ENCODE assay signal across 28 cellular contexts in the genomic region with DNA sequence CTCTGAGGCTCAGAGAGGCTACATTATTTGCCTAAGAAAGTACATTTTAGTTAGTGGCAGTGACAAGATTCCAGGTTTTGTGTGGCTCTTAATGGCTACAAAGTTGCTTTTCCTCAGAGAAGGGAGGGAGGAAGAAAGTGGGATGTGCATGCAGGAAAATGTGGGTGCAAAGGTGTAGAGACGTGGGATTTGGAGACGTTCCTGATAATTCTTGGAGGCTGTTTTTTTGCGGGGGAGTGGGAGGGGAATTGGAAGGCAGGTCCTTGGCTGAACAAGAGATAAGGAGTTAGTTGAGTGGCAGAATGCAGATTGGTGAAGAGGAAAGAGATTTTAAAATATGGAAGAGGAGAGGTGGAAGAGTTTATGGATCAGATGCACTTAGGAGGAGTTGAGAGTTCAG.
"Had no signal": no experiment of that assay in that cellular context is flagged by ENCODE, and none has a peak within 500 bp of the region (broad histone marks: within the 10 kb centered on the region; RNA-seq: fewer than 3 reads in every experiment).

No MANE protein-coding gene starts in this region.

- DNase-seq: stimulated activated CD4-positive, alpha-beta T cell treated with anti-CD3 and anti-CD28 coated beads, Interleukin-2, amount 100 ng/mL, for 48 hours; stimulated activated CD4-positive, alpha-beta T cell treated with anti-CD3 and anti-CD28 coated beads, Interleukin-4, amount 100 ng/mL, for 1 hour; stimulated activated CD4-positive, alpha-beta T cell treated with anti-CD3 and anti-CD28 coated beads, Interleukin-4, amount 100 ng/mL, for 24 hours; stimulated activated CD4-positive, alpha-beta T cell treated with anti-CD3 and anti-CD28 coated beads, Interleukin-4, amount 100 ng/mL, for 4 hours; stimulated activated CD8-positive, alpha-beta memory T cell treated with anti-CD3 and anti-CD28 coated beads, Interleukin-4, amount 100 ng/mL, for 48 hours; stimulated activated naive B cell treated with anti-CD40 and anti-IgM and Interleukin-4, amounts not matched to agents 10 μg/mL and 1 μg/mL and 100 μg/mL, for 72 hours; stimulated activated naive CD4-positive, alpha-beta T cell; stimulated activated naive CD4-positive, alpha-beta T cell treated with Interleukin-2 at 50 U/mL for 16 hours; stimulated activated naive CD8-positive, alpha-beta T cell treated with anti-CD3 and anti-CD28 coated beads, Interleukin-15, amount 100 ng/mL, for 72 hours; stimulated activated naive CD8-positive, alpha-beta T cell treated with anti-CD3 and anti-CD28 coated beads, Interleukin-15, Interleukin-2, amounts not matched to agents 100 U/mL and 50 U/mL, for 24 hours; stomach; substantia nigra; testis; thyroid gland; tibial artery; transverse colon; trophoblast cell; upper lobe of left lung; upper lobe of right lung; uterus had no signal

- H3K4me1 Mint-ChIP-seq: stimulated activated effector memory CD8-positive, alpha-beta T cell treated with anti-CD3 and anti-CD28 coated beads, Interleukin-12 subunit alpha, Interleukin-12 subunit beta, amount 100 ng/mL, for 72 hours; stimulated activated memory B cell treated with anti-CD40 and anti-IgM and Interleukin-4, amounts not matched to agents 10 μg/mL and 1 μg/mL and 100 μg/mL, for 72 hours; stimulated activated naive B cell treated with anti-CD40 and anti-IgM and Interleukin-4, amounts not matched to agents 10 μg/mL and 1 μg/mL and 100 μg/mL, for 72 hours; stimulated activated naive CD8-positive, alpha-beta T cell treated with anti-CD3 and anti-CD28 coated beads, Interleukin-15, amount 100 ng/mL, for 72 hours had no signal

- H3K27ac ChIP-seq: stomach, suprapubic skin, testis, thoracic aorta, thyroid gland, tibial artery, tibial nerve, transverse colon, upper lobe of left lung, upper lobe of right lung, uterus, vagina had no signal

- H3K4me3 ChIP-seq: stomach, suprapubic skin, testis, thoracic aorta, thyroid gland, tibial artery, tibial nerve, transverse colon, upper lobe of left lung, upper lobe of right lung, uterus, vagina had no signal

- H3K9me3 Mint-ChIP-seq: stimulated activated effector memory CD8-positive, alpha-beta T cell treated with anti-CD3 and anti-CD28 coated beads, Interleukin-12 subunit alpha, Interleukin-12 subunit beta, amount 100 ng/mL, for 72 hours; stimulated activated memory B cell treated with anti-CD40 and anti-IgM and Interleukin-4, amounts not matched to agents 10 μg/mL and 1 μg/mL and 100 μg/mL, for 72 hours; stimulated activated naive B cell treated with anti-CD40 and anti-IgM and Interleukin-4, amounts not matched to agents 10 μg/mL and 1 μg/mL and 100 μg/mL, for 72 hours; stimulated activated naive CD8-positive, alpha-beta T cell treated with anti-CD3 and anti-CD28 coated beads, Interleukin-15, amount 100 ng/mL, for 72 hours; stimulated activated naive CD8-positive, alpha-beta T cell treated with anti-CD3 and anti-CD28 coated beads, Interleukin-15, Interleukin-2, amounts not matched to agents 100 ng/mL and 50 ng/mL, for 24 hours; type B pancreatic cell had no signal

- ATAC-seq: stimulated activated effector memory CD8-positive, alpha-beta T cell treated with anti-CD3 and anti-CD28 coated beads, Interleukin-12 subunit alpha, Interleukin-12 subunit beta, amount 100 ng/mL, for 72 hours; stimulated activated memory B cell treated with anti-CD40 and anti-IgM and Interleukin-4, amounts not matched to agents 10 μg/mL and 1 μg/mL and 100 μg/mL, for 72 hours; stimulated activated naive B cell treated with anti-CD40 and anti-IgM and Interleukin-4, amounts not matched to agents 10 μg/mL and 1 μg/mL and 100 μg/mL, for 72 hours; stimulated activated naive CD8-positive, alpha-beta T cell treated with anti-CD3 and anti-CD28 coated beads, Interleukin-15, amount 100 ng/mL, for 72 hours; stimulated activated naive CD8-positive, alpha-beta T cell treated with anti-CD3 and anti-CD28 coated beads, Interleukin-15, Interleukin-2, amounts not matched to agents 100 U/mL and 50 U/mL, for 24 hours; upper lobe of right lung had no signal

- H3K27ac Mint-ChIP-seq: stimulated activated effector memory CD8-positive, alpha-beta T cell treated with anti-CD3 and anti-CD28 coated beads, Interleukin-12 subunit alpha, Interleukin-12 subunit beta, amount 100 ng/mL, for 72 hours; stimulated activated memory B cell treated with anti-CD40 and anti-IgM and Interleukin-4, amounts not matched to agents 10 μg/mL and 1 μg/mL and 100 μg/mL, for 72 hours; stimulated activated naive B cell treated with anti-CD40 and anti-IgM and Interleukin-4, amounts not matched to agents 10 μg/mL and 1 μg/mL and 100 μg/mL, for 72 hours; stimulated activated naive CD8-positive, alpha-beta T cell treated with anti-CD3 and anti-CD28 coated beads, Interleukin-15, Interleukin-2, amounts not matched to agents 100 ng/mL and 50 ng/mL, for 24 hours; type B pancreatic cell had no signal

- H3K36me3 ChIP-seq: stomach, suprapubic skin, thoracic aorta, thyroid gland, tibial artery, tibial nerve, transverse colon, upper lobe of left lung, upper lobe of right lung, uterus, vagina had no signal

- H3K4me1 ChIP-seq: suprapubic skin, tibial artery, transverse colon, upper lobe of left lung, upper lobe of right lung, uterus, vagina had no signal

- H3K36me3 Mint-ChIP-seq: stimulated activated effector memory CD8-positive, alpha-beta T cell treated with anti-CD3 and anti-CD28 coated beads, Interleukin-12 subunit alpha, Interleukin-12 subunit beta, amount 100 ng/mL, for 72 hours; stimulated activated memory B cell treated with anti-CD40 and anti-IgM and Interleukin-4, amounts not matched to agents 10 μg/mL and 1 μg/mL and 100 μg/mL, for 72 hours; stimulated activated naive B cell treated with anti-CD40 and anti-IgM and Interleukin-4, amounts not matched to agents 10 μg/mL and 1 μg/mL and 100 μg/mL, for 72 hours; type B pancreatic cell had no signal

- H3K4me3 Mint-ChIP-seq: stimulated activated effector memory CD8-positive, alpha-beta T cell treated with anti-CD3 and anti-CD28 coated beads, Interleukin-12 subunit alpha, Interleukin-12 subunit beta, amount 100 ng/mL, for 72 hours; stimulated activated memory B cell treated with anti-CD40 and anti-IgM and Interleukin-4, amounts not matched to agents 10 μg/mL and 1 μg/mL and 100 μg/mL, for 72 hours; stimulated activated naive B cell treated with anti-CD40 and anti-IgM and Interleukin-4, amounts not matched to agents 10 μg/mL and 1 μg/mL and 100 μg/mL, for 72 hours; stimulated activated naive CD8-positive, alpha-beta T cell treated with anti-CD3 and anti-CD28 coated beads, Interleukin-15, amount 100 ng/mL, for 72 hours; stimulated activated naive CD8-positive, alpha-beta T cell treated with anti-CD3 and anti-CD28 coated beads, Interleukin-15, Interleukin-2, amounts not matched to agents 100 ng/mL and 50 ng/mL, for 24 hours; type B pancreatic cell had no signal

- H3K9me3 ChIP-seq: stomach, suprapubic skin, testis, thoracic aorta, thyroid gland, tibial artery, tibial nerve, transverse colon, upper lobe of left lung, upper lobe of right lung, uterus, vagina had no signal
